8 cellular contexts compared by ENCODE assay signal in genomic region chr9:73219985-73220626, GRCh38.
DNase-seq lines count a peak whose midpoint lies in the region; ATAC-seq, FAIRE-seq and TF ChIP-seq lines count a peak whose summit lies in the region.

No MANE protein-coding gene starts in this region.

- no peak for TF ChIP-seq CTCF in fibroblast of lung (conservative IDR thresholded peaks at IDR 0.05 in 1 of 2, IDR thresholded peaks at IDR 0.05 in 1 of 2; ENCODE audit: low read depth in 1 of 2, low read length in 2 of 2)
- no peak for TF ChIP-seq CTCF in BE2C (IDR thresholded peaks at IDR 0.05; ENCODE audit: low read depth, low read length)
- TF ChIP-seq CTCF in D721Med (IDR thresholded peaks at IDR 0.05; ENCODE audit: insufficient read depth, missing control alignments): no peak

- no peak for FAIRE-seq in D721Med (lab: Jason Lieb, UNC)

- no peaks in the 10 kb centered on the region for H3K9me3 ChIP-seq in MG63
- H3K9me3 ChIP-seq in fibroblast of lung (ENCODE audit: control insufficient read depth, insufficient read depth, low read depth, low read length): no peaks in the 10 kb centered on the region
- no peaks in the 10 kb centered on the region for H3K9me3 ChIP-seq in BE2C

- H3K4me3 ChIP-seq in MG63 (no peak overlapping the region), fibroblast of lung (replicated peaks in 1 of 4; ENCODE audit: control extremely low read depth in 1 of 4, insufficient read depth in 1 of 4, low read depth in 3 of 4, low read length in 4 of 4) (no peak overlapping the region), BE2C (ENCODE audit: low read depth, low read length) (no peak overlapping the region)

- H3K27me3 ChIP-seq in MG63 (no peaks in the 10 kb centered on the region), fibroblast of lung (ENCODE audit: control insufficient read depth, insufficient read depth, low read length) (no peaks in the 10 kb centered on the region), BE2C (no peaks in the 10 kb centered on the region)

- no peak overlapping the region for H3K4me2 ChIP-seq in fibroblast of lung (ENCODE audit: extremely low read depth, insufficient read depth, low read length)

- H3K4me1 ChIP-seq in fibroblast of lung (ENCODE audit: control insufficient read depth, extremely low read depth, insufficient read depth, low read length) (no peaks in the 10 kb centered on the region), BE2C (no peaks in the 10 kb centered on the region)

- peak; percentile 84 for ATAC-seq in GM18508 (IDR thresholded peaks at IDR 0.05; ENCODE audit: insufficient read depth, unreplicated experiment)
- peak; percentile 79 for ATAC-seq in GM21723 (IDR thresholded peaks at IDR 0.05; ENCODE audit: unreplicated experiment)

- no peak overlapping the region for H3K27ac ChIP-seq in fibroblast of lung (ENCODE audit: insufficient read depth, low read length)

- H3K36me3 ChIP-seq in MG63: no peaks in the 10 kb centered on the region
- H3K36me3 ChIP-seq in fibroblast of lung (ENCODE audit: control insufficient read depth, insufficient read depth, low read length): no peaks in the 10 kb centered on the region
- H3K36me3 ChIP-seq in BE2C: no peaks in the 10 kb centered on the region

- no peaks in the 10 kb centered on the region for H3K79me2 ChIP-seq in fibroblast of lung (ENCODE audit: control insufficient read depth, insufficient read depth, low read length)

- no peaks in the 10 kb centered on the region for H4K20me1 ChIP-seq in fibroblast of lung (ENCODE audit: control insufficient read depth, extremely low read depth, insufficient read depth, low read length)

- no peak overlapping the region for H2AFZ ChIP-seq in fibroblast of lung (ENCODE audit: low read length)

- no peak overlapping the region for H3K9ac ChIP-seq in fibroblast of lung (ENCODE audit: insufficient read depth, low read length)

- DNase-seq in MG63 (peak; percentile 50), fibroblast of lung (ENCODE audit: low read depth in 2 of 2) (peak; percentile 50 to 83), NCI-H1694 (lab: John Stamatoyannopoulos, UW) (no peak), BE2C (no peak), D721Med (ENCODE audit: insufficient read length, low spot score) (no peak)
- no peak for DNase-seq in activated effector memory CD4-positive, alpha-beta T cell treated with anti-CD3 and anti-CD28 coated beads, Interleukin-2, amount 50 U/mL, for 16 hours

Comparison
In these comparisons a context has a peak if more than half of its experiments do, and no peak if none do; other contexts are left out.
1. DNase-seq: peak in MG63 (single experiment) and fibroblast of lung (2 of 2); none in NCI-H1694 (single experiment), BE2C (single experiment), activated effector memory CD4-positive, alpha-beta T cell treated with anti-CD3 and anti-CD28 coated beads, Interleukin-2, amount 50 U/mL, for 16 hours (single experiment) and D721Med (single experiment).